In the genomic region with DNA sequence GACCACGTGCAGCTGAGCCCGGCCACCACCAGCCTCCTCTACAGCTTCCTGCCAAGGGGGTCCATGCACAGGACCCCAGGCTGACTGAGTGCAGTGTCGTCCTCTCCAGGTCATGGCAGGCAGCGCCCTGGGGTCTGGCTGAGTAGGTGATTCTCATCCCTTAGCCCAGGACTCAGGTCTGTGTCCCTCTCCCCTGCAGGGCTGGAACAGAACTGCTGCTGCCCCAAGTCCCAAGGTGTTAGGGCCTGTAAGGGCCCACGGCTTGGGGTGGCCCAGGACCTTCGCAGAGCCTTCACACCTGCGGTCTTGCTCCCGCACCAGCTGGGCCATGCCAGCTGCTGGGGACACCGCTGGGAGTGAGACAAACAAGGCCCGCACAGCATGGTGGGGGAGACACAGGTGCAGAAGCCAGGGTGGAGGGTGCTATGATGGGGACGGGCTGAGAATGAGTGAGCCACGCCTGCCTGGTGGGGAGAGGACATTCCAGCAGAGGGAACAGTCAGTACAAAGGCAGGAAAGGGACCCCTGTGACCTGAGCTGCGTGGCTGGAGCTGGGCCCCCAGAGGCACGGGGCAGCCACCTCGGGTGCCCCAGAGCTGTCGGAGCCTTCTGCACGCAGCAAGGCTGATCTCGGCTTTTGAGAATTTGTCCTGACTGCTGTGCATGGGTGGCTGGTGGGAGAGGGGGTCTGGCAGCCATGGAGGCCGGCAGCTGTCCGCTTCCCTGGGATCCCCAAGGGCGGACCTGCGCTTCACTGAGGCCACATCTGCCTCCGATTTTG, we compare ENCODE assay signal across 13 cellular contexts. TPM values are rescaled to one million over a fixed set of nuclear protein-coding genes. Genes with fewer than 3 reads are reported as not detected.
DNase-seq lines count a peak whose midpoint lies in the region; ATAC-seq and TF ChIP-seq lines count a peak whose summit lies in the region.
"Had no signal": no experiment of that assay in that cellular context is flagged by ENCODE, and none has a peak within 500 bp of the region (broad histone marks: within the 10 kb centered on the region; RNA-seq: fewer than 3 reads in every experiment).

No MANE protein-coding gene starts in this region.

- POLR2A ChIA-PET in CD4-positive, alpha-beta memory T cell (lab: Charles Lee; ENCODE audit: partially characterized antibody): interaction anchor here (1.4 to 8.7 kb wide), 3 partner anchors 10 to 71 kb away, joined by 4 to 148 read pairs (median 40); a partner anchor contains a TSS

- H3K4me3 Mint-ChIP-seq in CD4-positive, alpha-beta memory T cell: peak overlapping the region in 5 of 8 donors; percentile 17 to 79 (median 57)
- H3K4me3 Mint-ChIP-seq in HFFc6: no peak overlapping the region
- no peak overlapping the region for H3K4me3 Mint-ChIP-seq in progenitor cell of endocrine pancreas (ENCODE audit: low read depth)
- H3K4me3 Mint-ChIP-seq: activated T-helper 1 cell treated with anti-CD3 and anti-CD28 coated beads, Interleukin-12 subunit alpha, Interleukin-12 subunit beta, Interleukin-2, Interleukin-4 antibody, amounts not matched to agents 30 ng/mL and 10 ng/mL and 1 ng/mL, durations not matched to agents 14 hours and 24 hours and 36 hours; naive B cell had no signal

- H3K4me1 ChIP-seq in CD4-positive, alpha-beta memory T cell (ENCODE audit: insufficient read depth, low read length): peaks cover 99% of the 10 kb centered on the region
- H3K4me1 ChIP-seq in esophagus muscularis mucosa: peaks cover 85 to 99% (median 96%) of the 10 kb centered on the region in 4 donors

- H3K27me3 ChIP-seq in CD4-positive, alpha-beta memory T cell (ENCODE audit: insufficient read depth, low read length): no peaks in the 10 kb centered on the region
- H3K27me3 ChIP-seq in esophagus muscularis mucosa: no peaks in the 10 kb centered on the region

- no peaks in the 10 kb centered on the region for H3K9me3 ChIP-seq in CD4-positive, alpha-beta memory T cell (ENCODE audit: control insufficient read depth in 1 of 2, low read length in 2 of 2)
- H3K9me3 ChIP-seq in esophagus muscularis mucosa: no peaks in the 10 kb centered on the region

- WGBS in esophagus muscularis mucosa: 96% methylated on average over 7 of the region's 23 CpGs

- peak overlapping the region; percentile 71 to 89 (median 86) for H3K27ac Mint-ChIP-seq in CD4-positive, alpha-beta memory T cell
- H3K27ac Mint-ChIP-seq in HFFc6: no peak overlapping the region
- H3K27ac Mint-ChIP-seq in progenitor cell of endocrine pancreas: peak overlapping the region; percentile 41

- CTCF ChIA-PET in CD4-positive, alpha-beta memory T cell (lab: Charles Lee; ENCODE audit: partially characterized antibody): interaction anchor here (0.9 to 10.6 kb wide), 5 partner anchors 10 to 67 kb away, joined by 3 to 96 read pairs (median 8); a partner anchor contains a TSS

- H3K9me3 Mint-ChIP-seq in CD4-positive, alpha-beta memory T cell: no peaks in the 10 kb centered on the region
- H3K9me3 Mint-ChIP-seq in HFFc6 (no peaks in the 10 kb centered on the region), progenitor cell of endocrine pancreas (ENCODE audit: low read depth) (no peaks in the 10 kb centered on the region)
- H3K9me3 Mint-ChIP-seq: activated T-helper 1 cell treated with anti-CD3 and anti-CD28 coated beads, Interleukin-12 subunit alpha, Interleukin-12 subunit beta, Interleukin-2, Interleukin-4 antibody, amounts not matched to agents 30 ng/mL and 10 ng/mL and 1 ng/mL, durations not matched to agents 14 hours and 24 hours and 36 hours had no signal

- H3K27ac ChIP-seq in CD4-positive, alpha-beta memory T cell (ENCODE audit: low read depth, low read length): peak overlapping the region; percentile 92
- peak overlapping the region; percentile 72 to 84 (median 79) for H3K27ac ChIP-seq in esophagus muscularis mucosa (replicated peaks in 1 of 4)

- H3K36me3 ChIP-seq in CD4-positive, alpha-beta memory T cell (ENCODE audit: insufficient read depth, low read length): peaks cover 35% of the 10 kb centered on the region
- peaks cover 20 to 50% (median 37%) of the 10 kb centered on the region in 4 donors for H3K36me3 ChIP-seq in esophagus muscularis mucosa

- TF ChIP-seq CTCF in HFFc6 (IDR thresholded peaks at IDR 0.05) (0 out of 2 replicates have a peak, but pooled peaks have one; percentile 14), esophagus muscularis mucosa (IDR thresholded peaks at IDR 0.05) (no peak), progenitor cell of endocrine pancreas (IDR thresholded peaks at IDR 0.05; ENCODE audit: unreplicated experiment) (peak; percentile 11)

- TF ChIP-seq POLR2A in esophagus muscularis mucosa (IDR thresholded peaks at IDR 0.05; ENCODE audit: low read depth): no peak

- no peaks in the 10 kb centered on the region for H3K27me3 Mint-ChIP-seq in CD4-positive, alpha-beta memory T cell
- H3K27me3 Mint-ChIP-seq in HFFc6 (ENCODE audit: insufficient read depth) (no peaks in the 10 kb centered on the region), progenitor cell of endocrine pancreas (no peaks in the 10 kb centered on the region)
- H3K27me3 Mint-ChIP-seq: naive B cell had no signal

- H3K4me1 Mint-ChIP-seq in CD4-positive, alpha-beta memory T cell: peaks cover 42 to 95% (median 69%) of the 10 kb centered on the region in 4 donors
- no peaks in the 10 kb centered on the region for H3K4me1 Mint-ChIP-seq in HFFc6 (ENCODE audit: low read depth)
- H3K4me1 Mint-ChIP-seq in progenitor cell of endocrine pancreas (ENCODE audit: low read depth): no peaks in the 10 kb centered on the region

- no peak overlapping the region for H3K4me3 ChIP-seq in CD4-positive, alpha-beta memory T cell (ENCODE audit: low read length in 2 of 2)
- no peak overlapping the region for H3K4me3 ChIP-seq in esophagus muscularis mucosa

- intact Hi-C loops in CD4-positive, alpha-beta memory T cell (cut with micrococcal nuclease): no loop called here
- intact Hi-C loops in esophagus muscularis mucosa (cut with DNase I): no loop called here

- peak in 1 of 5 donors; percentile 28 for DNase-seq in CD4-positive, alpha-beta memory T cell
- DNase-seq in HFFc6 (no peak), esophagus muscularis mucosa (ENCODE audit: extremely low spot score) (no peak), progenitor cell of endocrine pancreas (ENCODE audit: low spot score, unreplicated experiment) (no peak), NCI-H1436 treated with DMSO at 0.1 percent for 48 hours (lab: John Stamatoyannopoulos, UW) (no peak), GM03348 (ENCODE audit: low spot score) (no peak)
- DNase-seq: GOT3; MM.1S; naive B cell; stimulated activated CD4-positive, alpha-beta T cell treated with anti-CD3 and anti-CD28 coated beads, Interleukin-4, amount 100 ng/mL, for 1 hour had no signal

- TF ChIP-seq EP300 in esophagus muscularis mucosa (IDR thresholded peaks at IDR 0.05): no peak

- ATAC-seq in GM21381 (IDR thresholded peaks at IDR 0.05; ENCODE audit: unreplicated experiment) (no peak), GM21619 (IDR thresholded peaks at IDR 0.05; ENCODE audit: unreplicated experiment) (no peak)

- peaks cover 13 to 42% of the 10 kb centered on the region in 2 donors for H3K36me3 Mint-ChIP-seq in CD4-positive, alpha-beta memory T cell
- no peaks in the 10 kb centered on the region for H3K36me3 Mint-ChIP-seq in HFFc6 (ENCODE audit: low read depth)
- no peaks in the 10 kb centered on the region for H3K36me3 Mint-ChIP-seq in progenitor cell of endocrine pancreas (ENCODE audit: insufficient read depth)
- H3K36me3 Mint-ChIP-seq: naive B cell had no signal

RNA-seq across cellular contexts. Expression of a gene that starts 11.9 kb away (rescaled TPM):
- 10 to 100 TPM; 31.2 to 32.4 TPM for total RNA-seq in CD4-positive, alpha-beta memory T cell
- 10 to 100 TPM; 15.3 to 36.0 TPM for polyA plus RNA-seq in CD4-positive, alpha-beta memory T cell
- 1 to 10 TPM; 1.4 to 2.8 (median 2.6) TPM for total RNA-seq in HFFc6 (2021; fragmentation: NEBNext Ultra II Directional; extraction: Animal tissue kit (Norgen Biotek cat#: 25700))
- total RNA-seq in esophagus muscularis mucosa (10 to 100 TPM; 27.4 to 58.6 (median 36.1) TPM), progenitor cell of endocrine pancreas (7.9 and 9.6 TPM in 2 replicates)

RNA-seq across cellular contexts. Expression of a gene that starts 37.9 kb away (rescaled TPM):
- 10 to 100 TPM; 29.3 to 30.1 TPM for total RNA-seq in CD4-positive, alpha-beta memory T cell
- 10 to 100 TPM; 22.7 to 23.6 TPM for polyA plus RNA-seq in CD4-positive, alpha-beta memory T cell
- total RNA-seq in HFFc6 (2021; fragmentation: NEBNext Ultra II Directional; extraction: Animal tissue kit (Norgen Biotek cat#: 25700)): 10 to 100 TPM; 23.3 to 32.7 (median 24.7) TPM
- total RNA-seq in esophagus muscularis mucosa (10 to 100 TPM; 27.0 to 52.9 (median 38.9) TPM), progenitor cell of endocrine pancreas (35.2 and 37.6 TPM in 2 replicates)

Comparison
In these comparisons a context has a peak if more than half of its experiments do, and no peak if none do; other contexts are left out.
1. H3K4me3 Mint-ChIP-seq: peak in CD4-positive, alpha-beta memory T cell (5 of 8); none in HFFc6 (single experiment) and progenitor cell of endocrine pancreas (single experiment).
2. CTCF ChIP-seq: peak in HFFc6 (single experiment) and progenitor cell of endocrine pancreas (single experiment); none in esophagus muscularis mucosa (0 of 3).